In genomic region chr3:53938645-53939044, GRCh38 we compare ENCODE assay signal across 8 cellular contexts. TPM values are rescaled to one million over a fixed set of nuclear protein-coding genes. Genes with fewer than 3 reads are reported as not detected.
DNase-seq lines count a peak whose midpoint lies in the region; TF ChIP-seq lines count a peak whose summit lies in the region.

No MANE protein-coding gene starts in this region.

- H3K36me3 ChIP-seq in DOHH2 (ENCODE audit: control insufficient read depth, low read length) (no peaks in the 10 kb centered on the region), GM23248 (ENCODE audit: low read depth) (no peaks in the 10 kb centered on the region), neural cell (ENCODE audit: insufficient read depth, low read length) (no peaks in the 10 kb centered on the region)

- H3K79me2 ChIP-seq in DOHH2 (ENCODE audit: control insufficient read depth, low read length) (no peaks in the 10 kb centered on the region), GM23248 (ENCODE audit: insufficient read depth) (no peaks in the 10 kb centered on the region), neural cell (replicated peaks; ENCODE audit: insufficient read depth, low read length) (no peaks in the 10 kb centered on the region)

- peak; percentile 93 for TF ChIP-seq RAD21 in neural cell (conservative IDR thresholded peaks at IDR 0.05)

- H3K9me3 ChIP-seq in DOHH2 (ENCODE audit: control insufficient read depth, insufficient read depth, low read length) = no peaks in the 10 kb centered on the region
- H3K9me3 ChIP-seq in GM23248 (ENCODE audit: low read depth) = no peaks in the 10 kb centered on the region
- H3K9me3 ChIP-seq in neural cell (ENCODE audit: low read length) = no peaks in the 10 kb centered on the region

- H3K4me1 ChIP-seq in DOHH2 (ENCODE audit: control insufficient read depth, low read length) (no peaks in the 10 kb centered on the region), GM23248 (ENCODE audit: insufficient read depth) (peaks cover 7% of the 10 kb centered on the region; the same call in 1 of the 2 replicates)

- H3K9me2 ChIP-seq in DOHH2 (replicated peaks; ENCODE audit: control insufficient read depth, low read length) (no peaks in the 10 kb centered on the region), GM23248 (ENCODE audit: insufficient read depth) (no peaks in the 10 kb centered on the region), neural cell (ENCODE audit: insufficient read depth, low read length) (no peaks in the 10 kb centered on the region)

- H3K4me3 ChIP-seq in DOHH2 (ENCODE audit: low read length) (no peak overlapping the region), GM23248 (no peak overlapping the region), fibroblast of mammary gland (ENCODE audit: control insufficient read depth, low read depth, low read length) (no peak overlapping the region), neural cell (ENCODE audit: low read length) (no peak overlapping the region)

- 4 to 11% methylated on average over 2 of the region's 2 CpGs for WGBS in GM23248 (ENCODE audit: low coverage in 1 of 2, low lambda C conversion rate in 2 of 2, missing lambda C conversion rate in 2 of 2), 2 experiments

- H3K4me2 ChIP-seq in DOHH2 (ENCODE audit: low read length) (no peak overlapping the region), GM23248 (ENCODE audit: unreplicated experiment) (no peak overlapping the region), neural cell (ENCODE audit: low read length) (no peak overlapping the region)

- peak; percentile 82 for TF ChIP-seq CTCF in DOHH2 (IDR thresholded peaks at IDR 0.05; ENCODE audit: low read depth, low read length, poor library complexity, severe bottlenecking)
- TF ChIP-seq CTCF in fibroblast of mammary gland (conservative IDR thresholded peaks at IDR 0.05; ENCODE audit: control insufficient read depth, insufficient read depth, low read depth, low read length) = peak; percentile 82
- TF ChIP-seq CTCF in neural cell (IDR thresholded peaks at IDR 0.05; ENCODE audit: poor library complexity, severe bottlenecking) = peak; percentile 90

- no peak for TF ChIP-seq EP300 in neural cell (conservative IDR thresholded peaks at IDR 0.05; ENCODE audit: poor library complexity, severe bottlenecking)

- H3K27ac ChIP-seq in DOHH2 (ENCODE audit: low read depth, low read length) (no peak overlapping the region), GM23248 (no peak overlapping the region), neural cell (ENCODE audit: low read length) (no peak overlapping the region)

- in situ Hi-C loops in GM23248 (cut with MboI) = no loop called here

- H2AFZ ChIP-seq in GM23248 (no peak overlapping the region), neural cell (ENCODE audit: low read depth, low read length) (no peak overlapping the region)

- H4K20me1 ChIP-seq in DOHH2 (ENCODE audit: control insufficient read depth, insufficient read depth, low read depth, low read length) (no peaks in the 10 kb centered on the region), GM23248 (ENCODE audit: insufficient read depth) (no peaks in the 10 kb centered on the region), neural cell (ENCODE audit: insufficient read depth) (no peaks in the 10 kb centered on the region)

- no peaks in the 10 kb centered on the region for H3F3A ChIP-seq in DOHH2 (ENCODE audit: control insufficient read depth, insufficient read depth)
- no peaks in the 10 kb centered on the region for H3F3A ChIP-seq in GM23248 (ENCODE audit: insufficient read depth)
- no peaks in the 10 kb centered on the region for H3F3A ChIP-seq in neural cell (ENCODE audit: insufficient read depth, low read length, poor library complexity, severe bottlenecking)

- H3K27me3 ChIP-seq in DOHH2 (ENCODE audit: control insufficient read depth, low read length) (no peaks in the 10 kb centered on the region), GM23248 (replicated peaks; ENCODE audit: insufficient read depth) (no peaks in the 10 kb centered on the region), neural cell (ENCODE audit: insufficient read depth, low read depth, low read length) (no peaks in the 10 kb centered on the region)

- H3K9ac ChIP-seq in GM23248 (no peak overlapping the region), neural cell (ENCODE audit: low read length) (no peak overlapping the region)

- peak; percentile 74 for DNase-seq in GM23248
- DNase-seq in NCI-H2227 (lab: John Stamatoyannopoulos, UW; ENCODE audit: unreplicated experiment) = peak; percentile 71
- DNase-seq in activated CD4-positive, alpha-beta T cell treated with anti-CD3 and anti-CD28 coated beads for 48 hours = peak; percentile 33
- DNase-seq in fibroblast of mammary gland (ENCODE audit: low read depth) = peak; percentile 54
- DNase-seq in HPDE6-E6E7 (ENCODE audit: extremely low spot score) = no peak
- DNase-seq in NK-92 treated with Interleukin-12 subunit alpha and Interleukin-12 subunit beta, amount 100 ng/mL, for 24 hours (lab: John Stamatoyannopoulos, UW) = no peak

TF ChIP-seq in neural cell, 6 proteins besides CTCF, POLR2A, EP300 and RAD21:
- TF ChIP-seq REST (IDR thresholded peaks at IDR 0.05; ENCODE audit: borderline replicate concordance) = no peak
- TF ChIP-seq SMC3 (conservative IDR thresholded peaks at IDR 0.05; ENCODE audit: poor library complexity) = peak; percentile 89

RNA-seq across cellular contexts. Expression of gene SELENOK, which starts 47.0 kb away (rescaled TPM):
- total RNA-seq in GM23248 (2014; rRNA removed; shearing (Covaris generic)) = 22.4 and 37.5 TPM in 2 replicates
- 92.1 and 97.5 TPM in 2 replicates for polyA plus RNA-seq in GM23248 (2016; fragmentation: Nextera tagmentation; extraction: Ambion mirVana)
- polyA plus RNA-seq in neural cell = 113 and 136 TPM in 2 replicates
- polyA minus RNA-seq in neural cell = 41.6 and 46.9 TPM in 2 replicates

RNA-seq across cellular contexts. Expression of gene ACTR8, which starts 56.7 kb away (rescaled TPM):
- total RNA-seq in GM23248 (2014; rRNA removed; shearing (Covaris generic)) = 33.0 and 41.0 TPM in 2 replicates
- polyA plus RNA-seq in GM23248 (2016; fragmentation: Nextera tagmentation; extraction: Ambion mirVana) = 23.0 and 25.3 TPM in 2 replicates
- 19.7 and 28.4 TPM in 2 replicates for polyA plus RNA-seq in neural cell
- 67.4 and 76.9 TPM in 2 replicates for polyA minus RNA-seq in neural cell

Comparison
In these comparisons a context has a peak if more than half of its experiments do, and no peak if none do; other contexts are left out.
1. DNase-seq: peak in GM23248 (single experiment), NCI-H2227 (single experiment), activated CD4-positive, alpha-beta T cell treated with anti-CD3 and anti-CD28 coated beads for 48 hours (single experiment) and fibroblast of mammary gland (single experiment); none in HPDE6-E6E7 (single experiment) and NK-92 treated with Interleukin-12 subunit alpha and Interleukin-12 subunit beta, amount 100 ng/mL, for 24 hours (single experiment).
2. Peak in every context shown above with its lines, with median percentiles within 50 percentile points of each other: CTCF ChIP-seq.